8 cellular contexts compared by ENCODE assay signal in the genomic region with DNA sequence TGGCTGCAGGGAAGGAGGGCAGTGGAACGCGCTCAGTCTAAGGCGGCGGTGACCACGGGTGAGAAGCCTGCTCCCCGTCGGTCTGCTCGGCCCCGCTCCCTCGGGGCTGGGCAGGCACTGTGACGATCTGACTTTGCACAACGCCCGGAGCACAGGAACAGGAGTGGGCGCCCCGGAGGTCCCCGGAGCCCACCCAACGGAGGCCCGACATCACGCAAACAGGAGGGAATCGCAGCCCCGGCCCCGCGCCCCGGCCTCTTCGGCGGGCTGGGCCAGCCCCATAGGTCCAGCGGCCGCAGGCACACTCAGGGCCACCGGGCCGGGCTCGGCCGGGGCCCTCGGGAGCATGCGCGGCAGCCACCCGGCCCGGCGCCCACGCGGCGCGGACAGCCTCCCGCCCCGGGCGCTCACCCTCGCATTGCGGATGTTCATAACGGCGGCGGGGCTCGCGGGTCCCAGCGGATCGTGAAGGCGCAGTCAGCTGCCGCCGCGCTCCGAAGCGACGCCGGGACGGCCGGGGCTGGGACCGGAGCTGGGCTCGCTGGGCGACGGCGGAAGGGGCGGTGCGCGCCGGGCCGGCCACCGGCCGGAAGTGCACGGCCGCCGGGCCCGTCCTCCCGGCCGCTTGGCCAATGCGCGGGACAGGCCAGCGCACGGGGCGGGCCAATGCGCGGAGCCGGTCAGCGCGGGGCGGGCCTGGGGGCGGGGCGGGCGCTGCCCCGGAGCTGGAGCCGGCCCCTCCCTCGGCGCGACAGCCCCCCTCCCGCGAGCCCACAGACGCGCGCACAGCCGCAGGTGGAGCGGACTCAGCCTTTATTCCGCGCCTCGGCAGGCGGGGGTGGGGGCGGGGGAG. TPM values are rescaled to one million over a fixed set of nuclear protein-coding genes. Genes with fewer than 3 reads are reported as not detected.
DNase-seq lines count a peak whose midpoint lies in the region; ATAC-seq and TF ChIP-seq lines count a peak whose summit lies in the region.

NAA10 (minus strand) TSS at position 565 of the 853 bp plus-strand sequence; CDS start at position 432, 133 bp downstream.

- H3K36me3 ChIP-seq in right lobe of liver = no peaks in the 10 kb centered on the region

- peak; percentile 41 for TF ChIP-seq POLR2A in right lobe of liver (IDR thresholded peaks at IDR 0.05)

- H3K4me1 ChIP-seq in right lobe of liver = peaks cover 0 to 13% (median 4%) of the 10 kb centered on the region in 4 donors

- WGBS in right lobe of liver (ENCODE audit: insufficient coverage, low coverage, low lambda C conversion rate, missing lambda C conversion rate) = 24% methylated on average over 3 of the region's 113 CpGs

- intact Hi-C loops in right lobe of liver (cut with DNase I) = no loop called here

- H3K4me3 ChIP-seq in AG10803 (ENCODE audit: low read length) (peak within 1 kb of the TSS; percentile 71), right lobe of liver (peak within 1 kb of the TSS; percentile 71 to 97 (median 77))

- peak within 1 kb of the TSS in 1 of 3 donors; percentile 43 for H3K27ac ChIP-seq in right lobe of liver

- H3K9me3 ChIP-seq in right lobe of liver = no peaks in the 10 kb centered on the region

- no peak for TF ChIP-seq CTCF in AG10803 (conservative IDR thresholded peaks at IDR 0.05; ENCODE audit: low read length)
- TF ChIP-seq CTCF in right lobe of liver (IDR thresholded peaks at IDR 0.05) = no peak

- H3K27me3 ChIP-seq in right lobe of liver = no peaks in the 10 kb centered on the region

- DNase-seq in AG10803 (ENCODE audit: low read depth) (peak; percentile 59), NCI-H2227 treated with DMSO at 0.1 percent for 48 hours (lab: John Stamatoyannopoulos, UW) (peak; percentile 49), ecto neural progenitor cell (ENCODE audit: low spot score) (peak; percentile 75), right lobe of liver (peak; percentile 78 to 84 (median 84))
- DNase-seq in activated CD4-positive, alpha-beta T cell treated with anti-CD3 and anti-CD28 coated beads for 48 hours = peak; percentile 61
- DNase-seq in stimulated activated CD4-positive, alpha-beta T cell treated with anti-CD3 and anti-CD28 coated beads, Interleukin-4, amount 100 ng/mL, for 48 hours (ENCODE audit: low read depth in 2 of 2) = peak; percentile 38 to 57

- ATAC-seq in GM18868 (IDR thresholded peaks at IDR 0.05; ENCODE audit: unreplicated experiment) (peak; percentile 87), HG03064 (IDR thresholded peaks at IDR 0.05; ENCODE audit: low read depth, unreplicated experiment) (peak; percentile 90), right lobe of liver (peak; percentile 94 to 98 (median 96))

RNA-seq across cellular contexts. Expression of gene NAA10, which starts in this region (rescaled TPM):
- 10 to 100 TPM; 36.1 to 56.2 (median 39.7) TPM for total RNA-seq in right lobe of liver
